ENCODE assay signal across 24 cellular contexts in the genomic region with DNA sequence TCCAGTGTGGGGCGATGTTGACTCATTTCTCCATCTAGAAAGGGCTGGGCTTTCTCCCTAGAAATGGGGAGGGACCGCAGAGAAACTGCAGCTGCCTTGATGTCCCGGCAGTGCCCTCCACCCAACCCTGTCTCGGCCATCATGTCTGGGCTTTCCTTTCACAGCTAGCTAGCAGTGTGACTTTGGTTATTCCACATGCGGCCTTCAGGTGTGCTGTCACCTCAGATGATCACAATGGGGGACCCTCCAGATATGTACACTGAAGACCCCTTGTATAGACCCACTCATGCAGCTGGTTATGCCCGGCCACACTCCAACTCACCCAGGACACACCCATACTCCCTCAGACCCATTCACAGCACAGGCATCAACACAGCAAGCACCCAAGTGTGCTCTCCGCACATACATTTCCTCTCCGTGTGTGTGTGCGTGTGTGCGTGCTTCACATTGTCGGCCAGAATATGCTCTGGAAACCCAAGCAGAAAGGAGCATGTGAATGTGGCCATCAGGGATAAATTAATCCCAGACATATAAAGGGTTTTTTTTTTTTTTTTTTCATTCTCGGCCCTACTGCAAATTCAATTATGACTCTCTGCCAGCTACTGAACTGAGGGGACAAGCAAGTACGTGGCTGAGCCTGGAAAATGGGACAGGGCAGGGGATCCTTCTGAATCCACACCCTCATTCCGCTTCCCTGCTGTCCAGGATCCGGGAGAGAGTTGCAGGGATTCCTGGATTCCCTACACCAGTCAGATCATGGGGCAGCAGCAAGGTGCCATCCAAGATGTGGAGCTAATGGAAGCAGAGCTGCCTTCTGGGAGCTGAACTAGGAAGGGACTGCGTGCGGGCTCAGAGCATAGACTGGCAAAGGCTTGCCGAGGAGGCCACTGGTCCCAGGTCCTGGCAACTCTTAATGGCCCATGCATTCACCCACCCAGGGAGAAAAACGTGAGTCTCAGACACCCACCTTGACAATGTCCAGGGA.
A peak's percentile ranks its signal among the peaks of the same experiment; 100 is the strongest.
DNase-seq lines count a peak whose midpoint lies in the region; ATAC-seq, FAIRE-seq and TF ChIP-seq lines count a peak whose summit lies in the region.
"Had no signal": no experiment of that assay in that cellular context is flagged by ENCODE, and none has a peak within 500 bp of the region (broad histone marks: within the 10 kb centered on the region; RNA-seq: fewer than 3 reads in every experiment).

No MANE protein-coding gene starts in this region.

- TF ChIP-seq RAD21 in H1 (IDR thresholded peaks at IDR 0.05 in 1 of 2, conservative IDR thresholded peaks at IDR 0.05 in 1 of 2; ENCODE audit: low read depth in 2 of 2, low read length in 2 of 2), result peak in 1 of 2 experiments; percentile 15; a peak in 2 of 4 replicates

- H3K4me2 ChIP-seq in H1 (ENCODE audit: insufficient read depth in 1 of 2, low read depth in 2 of 2, low read length in 2 of 2), result 0 out of 4 replicates have a peak overlapping the region, but pooled peaks of 1 of the 2 experiments have one; percentile 25

- peak overlapping the region; percentile 16 for H2BK120ac ChIP-seq in H1 (replicated peaks; ENCODE audit: low read depth, low read length)

- POLR2A ChIA-PET in H1 (lab: Charles Lee; ENCODE audit: partially characterized antibody), result no interaction called here

- peaks cover 6 to 38% (median 13%) of the 10 kb centered on the region in 4 experiments for H3K4me1 ChIP-seq in H1 (replicated peaks in 1 of 4; ENCODE audit: control insufficient read depth in 3 of 4, insufficient read depth in 4 of 4, low read length in 3 of 4)
- H3K4me1 ChIP-seq: BE2C, Caco-2, HAP-1 had no signal

- no peak overlapping the region for H3K14ac ChIP-seq in H1 (ENCODE audit: insufficient read length)

- DNase-seq in Right ventricle myocardium superior (peak; percentile 16), Right ventricle myocardium inferior (ENCODE audit: missing footprints) (no peak), H1 (ENCODE audit: low read depth in 1 of 2, low spot score in 2 of 2) (no peak), mesenteric fat pad (ENCODE audit: low spot score) (peak; percentile 73), NCI-H774 (lab: John Stamatoyannopoulos, UW) (no peak)
- DNase-seq: 8988T; BE2C; Caco-2; CD4-positive, alpha-beta T cell; DMS153; GDM1; Kasumi-1; MG63; NCI-H1048; NCI-H1436; NCI-H2029 treated with DMSO at 0.1 percent for 48 hours; NCI-H2171; NCI-H446; NCI-H69; SIG-M5 had no signal

- TF ChIP-seq POLR2A in H1 (IDR thresholded peaks at IDR 0.05; ENCODE audit: control extremely low read depth in 1 of 2, low read depth in 2 of 2, low read length in 2 of 2), result no peak

- peak in 1 of 3 experiments; percentile 8; a peak in 1 of 4 replicates for TF ChIP-seq CTCF in H1 (IDR thresholded peaks at IDR 0.05; ENCODE audit: control extremely low read depth in 1 of 3, insufficient read depth in 1 of 3, low read depth in 1 of 3, low read length in 3 of 3)

- no peaks in the 10 kb centered on the region for H3K23me2 ChIP-seq in H1 (ENCODE audit: low read depth, low read length)

- H3K9me3 ChIP-seq in H1 (ENCODE audit: insufficient read depth in 2 of 2, low read depth in 1 of 2, low read length in 1 of 2), result 0 out of 4 replicates have a peak, but pooled peaks cover 0 to 5% of the 10 kb centered on the region in 2 experiments
- H3K9me3 ChIP-seq: BE2C, Caco-2, HAP-1, MG63 had no signal

- peak overlapping the region; percentile 2; the same call in 1 of the 2 replicates for H3K27ac ChIP-seq in H1 (ENCODE audit: low read depth, low read length)

- ATAC-seq in Right ventricle myocardium superior (ENCODE audit: poor library complexity), result no peak
- ATAC-seq in Right ventricle myocardium inferior, result no peak
- ATAC-seq in HG03196 (IDR thresholded peaks at IDR 0.05; ENCODE audit: unreplicated experiment), result no peak
- no peak for ATAC-seq in HG02798 (IDR thresholded peaks at IDR 0.05; ENCODE audit: poor library complexity, unreplicated experiment)
- no peak for ATAC-seq in GM18520 (IDR thresholded peaks at IDR 0.05; ENCODE audit: unreplicated experiment)

- no peak overlapping the region for H3K23ac ChIP-seq in H1 (ENCODE audit: insufficient read length)

- H2BK5ac ChIP-seq in H1 (ENCODE audit: low read depth, low read length), result peak overlapping the region; percentile 92; the same call in 1 of the 2 replicates

- H2BK20ac ChIP-seq in H1 (ENCODE audit: low read length), result peak overlapping the region; percentile 100

- peak overlapping the region; percentile 57 for H3K4ac ChIP-seq in H1 (replicated peaks; ENCODE audit: insufficient read length, low read depth, low read length)

- H2AK5ac ChIP-seq in H1 (ENCODE audit: low read depth, low read length), result peak overlapping the region; percentile 97; the same call in 1 of the 2 replicates

- no peak overlapping the region for H3K56ac ChIP-seq in H1 (replicated peaks; ENCODE audit: insufficient read length, low read depth, low read length)

- no peak overlapping the region for H4K5ac ChIP-seq in H1 (ENCODE audit: insufficient read length, low read depth, low read length)

- no peaks in the 10 kb centered on the region for H4K20me1 ChIP-seq in H1 (replicated peaks in 1 of 2; ENCODE audit: control insufficient read depth in 1 of 2, insufficient read depth in 2 of 2, low read length in 2 of 2)

- CTCF ChIA-PET in H1 (lab: Charles Lee; ENCODE audit: partially characterized antibody), result interaction anchor here (0.6 to 2.8 kb wide), 14 partner anchors 9 to 423 kb away, joined by 3 to 11 read pairs (median 4); no protein-coding TSS in a partner anchor

- no peaks in the 10 kb centered on the region; a peak in 1 of 8 replicates for H3K36me3 ChIP-seq in H1 (ENCODE audit: control insufficient read depth in 2 of 4, insufficient read depth in 4 of 4, low read length in 3 of 4)
- H3K36me3 ChIP-seq: BE2C, HAP-1, MG63 had no signal

- no peak overlapping the region for H4K8ac ChIP-seq in H1 (ENCODE audit: extremely low read depth, insufficient read depth, low read length)

- H3K9ac ChIP-seq in H1 (replicated peaks in 1 of 4; ENCODE audit: extremely low read depth in 1 of 4, low read depth in 3 of 4, low read length in 3 of 4), result no peak overlapping the region

- H3K79me2 ChIP-seq in H1 (ENCODE audit: control insufficient read depth in 1 of 2, insufficient read depth in 2 of 2, low read length in 2 of 2), result no peaks in the 10 kb centered on the region

- peaks cover 0 to 2% (median 0%) of the 10 kb centered on the region in 4 experiments; a peak in 2 of 7 replicates for H3K27me3 ChIP-seq in H1 (replicated peaks in 1 of 4; ENCODE audit: control insufficient read depth in 3 of 4, extremely low read depth in 1 of 4, insufficient read depth in 3 of 4, low read length in 3 of 4)
- H3K27me3 ChIP-seq: BE2C, MG63 had no signal

- 91% methylated on average over 19 of the region's 19 CpGs; no CpG with 5 or more reads in 1 of the 2 experiments for WGBS in H1 (ENCODE audit: extremely low coverage in 1 of 2, insufficient coverage in 1 of 2, insufficient read length in 1 of 2, insufficient replicate concordance in 2 of 2, low coverage in 1 of 2, low lambda C conversion rate in 2 of 2, missing lambda C conversion rate in 1 of 2), 2 experiments

- no peak for FAIRE-seq in H1 (lab: Jason Lieb, UNC)

- no peaks in the 10 kb centered on the region for H3K79me1 ChIP-seq in H1 (ENCODE audit: low read depth, low read length)

- peak overlapping the region; percentile 60 for H3K18ac ChIP-seq in H1 (ENCODE audit: extremely low read depth, low read length)

- H2BK15ac ChIP-seq in H1 (ENCODE audit: low read length), result peak overlapping the region; percentile 90; the same call in 1 of the 2 replicates

- H2AFZ ChIP-seq in H1 (ENCODE audit: low read length), result no peak overlapping the region

- H3K4me3 ChIP-seq in H1 (ENCODE audit: extremely low read depth in 1 of 4, insufficient read depth in 2 of 4, low read depth in 3 of 4, low read length in 4 of 4), result no peak overlapping the region
- H3K4me3 ChIP-seq: HAP-1, MG63 had no signal

- H2BK12ac ChIP-seq in H1 (ENCODE audit: low read depth, low read length), result peak overlapping the region; percentile 97; the same call in 1 of the 2 replicates

- no peak for TF ChIP-seq EP300 in H1 (IDR thresholded peaks at IDR 0.05; ENCODE audit: borderline replicate concordance in 1 of 2, low read depth in 2 of 2, low read length in 2 of 2)

- intact Hi-C loops in Right ventricle myocardium superior (cut with DNase I), result no loop called here
- intact Hi-C loops in Right ventricle myocardium inferior (cut with DNase I), result no loop called here

- H4K91ac ChIP-seq in H1 (replicated peaks; ENCODE audit: insufficient read length, low read length), result peak overlapping the region; percentile 77

TF ChIP-seq in H1, 55 proteins besides CTCF, POLR2A, EP300 and RAD21:
- TF ChIP-seq BRCA1 (IDR thresholded peaks at IDR 0.05; ENCODE audit: low read depth, low read length) (no peak), SIN3A (conservative IDR thresholded peaks at IDR 0.05 in 1 of 2, IDR thresholded peaks at IDR 0.05 in 1 of 2; ENCODE audit: low read depth in 1 of 2, low read length in 2 of 2) (no peak), RBBP5 (IDR thresholded peaks at IDR 0.05; ENCODE audit: borderline replicate concordance, low read depth, low read length) (no peak), CEBPB (IDR thresholded peaks at IDR 0.05; ENCODE audit: low read depth, low read length) (no peak), EGR1 (IDR thresholded peaks at IDR 0.05; ENCODE audit: borderline replicate concordance, low read depth, low read length) (no peak), CBX5 (IDR thresholded peaks at IDR 0.05; ENCODE audit: low read depth, low read length) (no peak), RNF2 (IDR thresholded peaks at IDR 0.05; ENCODE audit: borderline replicate concordance, low read depth, low read length, missing control alignments, poor library complexity, severe bottlenecking) (no peak), CREB1 (IDR thresholded peaks at IDR 0.05) (no peak)
- TF ChIP-seq, protein P1, sequence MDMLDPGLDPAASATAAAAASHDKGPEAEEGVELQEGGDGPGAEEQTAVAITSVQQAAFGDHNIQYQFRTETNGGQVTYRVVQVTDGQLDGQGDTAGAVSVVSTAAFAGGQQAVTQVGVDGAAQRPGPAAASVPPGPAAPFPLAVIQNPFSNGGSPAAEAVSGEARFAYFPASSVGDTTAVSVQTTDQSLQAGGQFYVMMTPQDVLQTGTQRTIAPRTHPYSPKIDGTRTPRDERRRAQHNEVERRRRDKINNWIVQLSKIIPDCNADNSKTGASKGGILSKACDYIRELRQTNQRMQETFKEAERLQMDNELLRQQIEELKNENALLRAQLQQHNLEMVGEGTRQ (IDR thresholded peaks at IDR 0.05; ENCODE audit: low read length), result no peak

Comparison
In these comparisons a context has a peak if more than half of its experiments do, and no peak if none do; other contexts are left out.
1. DNase-seq: peak in Right ventricle myocardium superior (single experiment) and mesenteric fat pad (single experiment); none in Right ventricle myocardium inferior (single experiment), H1 (0 of 2) and NCI-H774 (single experiment).